Comparison of ENCODE assay signal across 16 cellular contexts in the genomic region with DNA sequence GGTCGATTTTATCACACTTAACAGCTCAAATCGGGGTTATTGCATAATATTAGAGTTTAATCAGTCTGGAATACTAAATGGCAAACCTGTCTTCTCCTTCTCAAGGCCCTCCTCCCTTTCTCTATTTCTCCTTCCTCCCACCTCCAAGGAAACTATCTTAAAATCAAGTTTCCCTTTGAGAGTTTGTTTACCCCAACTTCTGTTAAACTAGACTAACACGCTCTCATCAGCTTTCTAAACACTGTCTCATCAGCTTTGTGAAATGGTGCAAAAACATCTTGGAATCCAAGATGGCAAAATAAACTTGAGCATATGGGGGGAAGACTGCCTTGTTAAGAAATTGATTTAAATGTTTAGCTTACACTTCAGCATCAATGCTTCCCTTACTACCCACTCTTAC. TPM values are rescaled to one million over a fixed set of nuclear protein-coding genes. Genes with fewer than 3 reads are reported as not detected.
DNase-seq lines count a peak whose midpoint lies in the region; ATAC-seq, FAIRE-seq and TF ChIP-seq lines count a peak whose summit lies in the region.
"Had no signal": no experiment of that assay in that cellular context is flagged by ENCODE, and none has a peak within 500 bp of the region (broad histone marks: within the 10 kb centered on the region; RNA-seq: fewer than 3 reads in every experiment).

No MANE protein-coding gene starts in this region.

- no peak overlapping the region for H3K9ac ChIP-seq in mammary epithelial cell (ENCODE audit: insufficient read depth, low read length)
- no peak overlapping the region for H3K9ac ChIP-seq in H1 (replicated peaks in 1 of 4; ENCODE audit: extremely low read depth in 1 of 4, low read depth in 3 of 4, low read length in 3 of 4)
- H3K9ac ChIP-seq in neural progenitor cell = no peak overlapping the region

- CTCF ChIA-PET in mammary epithelial cell (lab: Charles Lee; ENCODE audit: low non-redundant PET) (no interaction called here), H1 (lab: Charles Lee; ENCODE audit: partially characterized antibody) (interaction anchor here (0.6 to 3.2 kb wide), 7 partner anchors 9 to 564 kb away, joined by 3 to 25 read pairs (median 4); no protein-coding TSS in a partner anchor)

- H4K91ac ChIP-seq in H1 (replicated peaks; ENCODE audit: insufficient read length, low read length) = no peak overlapping the region

- H3K4me2 ChIP-seq in mammary epithelial cell (ENCODE audit: insufficient read depth, low read depth, low read length) (no peak overlapping the region), H1 (ENCODE audit: insufficient read depth in 1 of 2, low read depth in 2 of 2, low read length in 2 of 2) (peak overlapping the region; percentile 94 to 100), neural progenitor cell (peak overlapping the region; percentile 99)

- H3K4me3 ChIP-seq in mammary epithelial cell (replicated peaks in 1 of 3; ENCODE audit: insufficient read depth in 1 of 3, low read depth in 2 of 3, low read length in 3 of 3) (no peak overlapping the region), H1 (ENCODE audit: extremely low read depth in 1 of 4, insufficient read depth in 2 of 4, low read depth in 3 of 4, low read length in 4 of 4) (peak overlapping the region in 1 of 4 experiments; percentile 73; a peak in 1 of 8 replicates), neural progenitor cell (peak overlapping the region; percentile 23)

- in situ Hi-C loops in T47D (cut with HindIII; ENCODE audit: low pct_unique_long_range_greater_than_20kb, low sequenced_read_pairs) = no loop called here
- in situ Hi-C loops in mammary epithelial cell (cut with MboI; ENCODE audit: low sequenced_read_pairs in 2 of 2) = loop anchor here in 1 of 2 donors (25.0 kb wide), 1 partner anchor 541 kb away; no protein-coding TSS in a partner anchor

- H3K79me2 ChIP-seq in mammary epithelial cell (ENCODE audit: insufficient read depth, low read length) (no peaks in the 10 kb centered on the region), H1 (ENCODE audit: control insufficient read depth in 1 of 2, insufficient read depth in 2 of 2, low read length in 2 of 2) (peaks cover 0 to 55% of the 10 kb centered on the region in 2 experiments; a peak in 3 of 4 replicates), neural progenitor cell (ENCODE audit: low read depth) (peaks cover 99% of the 10 kb centered on the region)

- peak overlapping the region; percentile 84 for H3K27ac Mint-ChIP-seq in neural progenitor cell
- H3K27ac Mint-ChIP-seq in T-helper 17 cell = no peak overlapping the region

- H2AK5ac ChIP-seq in H1 (ENCODE audit: low read depth, low read length) = no peak overlapping the region

- H3K4me1 Mint-ChIP-seq in neural progenitor cell (peaks cover 90% of the 10 kb centered on the region), T-helper 17 cell (no peaks in the 10 kb centered on the region)

- no peak overlapping the region for H4K5ac ChIP-seq in H1 (ENCODE audit: insufficient read length, low read depth, low read length)

- no peaks in the 10 kb centered on the region for H4K20me1 ChIP-seq in mammary epithelial cell (ENCODE audit: insufficient read depth, low read length)
- H4K20me1 ChIP-seq in H1 (replicated peaks in 1 of 2; ENCODE audit: control insufficient read depth in 1 of 2, insufficient read depth in 2 of 2, low read length in 2 of 2) = no peaks in the 10 kb centered on the region
- peaks cover 65% of the 10 kb centered on the region for H4K20me1 ChIP-seq in neural progenitor cell (ENCODE audit: low read depth)

- no peak overlapping the region for H2BK15ac ChIP-seq in H1 (ENCODE audit: low read length)

- no peak overlapping the region for H2BK5ac ChIP-seq in H1 (ENCODE audit: low read depth, low read length)

- H2AFZ ChIP-seq in mammary epithelial cell (ENCODE audit: low read depth, low read length) = no peak overlapping the region
- H2AFZ ChIP-seq in H1 (ENCODE audit: low read length) = no peak overlapping the region
- H2AFZ ChIP-seq in neural progenitor cell (replicated peaks) = no peak overlapping the region

- no TSS peak for BruUV-seq in mammary epithelial cell (replicated peaks; lab: Mats Ljungman, UMichigan)

- H3F3A ChIP-seq in neural progenitor cell (ENCODE audit: low read depth) = peaks cover 100% of the 10 kb centered on the region

- peaks cover 3% of the 10 kb centered on the region for H3K79me1 ChIP-seq in H1 (ENCODE audit: low read depth, low read length)

- dilution Hi-C loops in mammary epithelial cell (cut with HindIII; ENCODE audit: low sequenced_read_pairs) = no loop called here

- H3K4me3 Mint-ChIP-seq in neural progenitor cell (peak overlapping the region; percentile 80), T-helper 17 cell (no peak overlapping the region)

- ATAC-seq in HG03571 (IDR thresholded peaks at IDR 0.05; ENCODE audit: unreplicated experiment) (no peak), GM18517 (IDR thresholded peaks at IDR 0.05; ENCODE audit: unreplicated experiment) (no peak), T-helper 17 cell (no peak)
- ATAC-seq: HCT116, Panc1, Right ventricle myocardium inferior had no signal

- intact Hi-C loops in mammary epithelial cell (cut with micrococcal nuclease) = no loop called here

- TF ChIP-seq POLR2A in H1 (IDR thresholded peaks at IDR 0.05; ENCODE audit: control extremely low read depth in 1 of 2, low read depth in 2 of 2, low read length in 2 of 2) = no peak

- FAIRE-seq in H1 (lab: Jason Lieb, UNC) = peak; percentile 24
- FAIRE-seq: A204.1 had no signal

- no peaks in the 10 kb centered on the region for H3K9me3 Mint-ChIP-seq in neural progenitor cell

- H3K23ac ChIP-seq in H1 (ENCODE audit: insufficient read length) = no peak overlapping the region

- no peak overlapping the region for H3K4ac ChIP-seq in H1 (replicated peaks; ENCODE audit: insufficient read length, low read depth, low read length)

- TF ChIP-seq CTCF in mammary epithelial cell (conservative IDR thresholded peaks at IDR 0.05 in 1 of 2, IDR thresholded peaks at IDR 0.05 in 1 of 2; ENCODE audit: extremely low read depth in 1 of 2, insufficient read depth in 1 of 2, low read depth in 1 of 2, low read length in 2 of 2) = no peak
- no peak for TF ChIP-seq CTCF in H1 (IDR thresholded peaks at IDR 0.05; ENCODE audit: control extremely low read depth in 1 of 3, insufficient read depth in 1 of 3, low read depth in 1 of 3, low read length in 3 of 3)
- TF ChIP-seq CTCF in neural progenitor cell (IDR thresholded peaks at IDR 0.05) = no peak

- no peak overlapping the region for H4K8ac ChIP-seq in H1 (ENCODE audit: extremely low read depth, insufficient read depth, low read length)

- no peak for TF ChIP-seq RAD21 in H1 (IDR thresholded peaks at IDR 0.05 in 1 of 2, conservative IDR thresholded peaks at IDR 0.05 in 1 of 2; ENCODE audit: low read depth in 2 of 2, low read length in 2 of 2)

- POLR2A ChIA-PET in H1 (lab: Charles Lee; ENCODE audit: partially characterized antibody) = interaction anchor here (1.4 to 2.9 kb wide), 4 partner anchors 8 to 17 kb away, joined by 3 to 19 read pairs (median 5); no protein-coding TSS in a partner anchor

- H3K27me3 ChIP-seq in mammary epithelial cell (ENCODE audit: insufficient read depth, low read length) (peaks cover 88% of the 10 kb centered on the region), H1 (replicated peaks in 1 of 4; ENCODE audit: control insufficient read depth in 3 of 4, extremely low read depth in 1 of 4, insufficient read depth in 3 of 4, low read length in 3 of 4) (peaks cover 6 to 21% (median 15%) of the 10 kb centered on the region in 4 experiments; a peak in 6 of 7 replicates), neural progenitor cell (no peaks in the 10 kb centered on the region)

- no peak overlapping the region for H3K14ac ChIP-seq in H1 (ENCODE audit: insufficient read length)

- H3K4me1 ChIP-seq in mammary epithelial cell (ENCODE audit: insufficient read depth, low read length) = no peaks in the 10 kb centered on the region
- peaks cover 15 to 43% (median 26%) of the 10 kb centered on the region in 4 experiments for H3K4me1 ChIP-seq in H1 (replicated peaks in 1 of 4; ENCODE audit: control insufficient read depth in 3 of 4, insufficient read depth in 4 of 4, low read length in 3 of 4)
- peaks cover 93% of the 10 kb centered on the region for H3K4me1 ChIP-seq in neural progenitor cell

- H3K27me3 Mint-ChIP-seq in neural progenitor cell (ENCODE audit: insufficient read depth, low read depth) (peaks cover 2% of the 10 kb centered on the region), T-helper 17 cell (peaks cover 80% of the 10 kb centered on the region)

- TF ChIP-seq EP300 in H1 (IDR thresholded peaks at IDR 0.05; ENCODE audit: borderline replicate concordance in 1 of 2, low read depth in 2 of 2, low read length in 2 of 2) = no peak

- H3K56ac ChIP-seq in H1 (replicated peaks; ENCODE audit: insufficient read length, low read depth, low read length) = no peak overlapping the region

- H2BK120ac ChIP-seq in H1 (replicated peaks; ENCODE audit: low read depth, low read length) = no peak overlapping the region

- H3K27ac ChIP-seq in mammary epithelial cell (ENCODE audit: insufficient read depth, low read depth, low read length) = no peak overlapping the region
- no peak overlapping the region for H3K27ac ChIP-seq in H1 (ENCODE audit: low read depth, low read length)
- H3K27ac ChIP-seq in neural progenitor cell = peak overlapping the region; percentile 87
- H3K27ac ChIP-seq: C4-2B had no signal

- 0 out of 2 replicates have a peak overlapping the region, but pooled peaks have one; percentile 0 for H3K18ac ChIP-seq in H1 (ENCODE audit: extremely low read depth, low read length)

- 0 out of 2 replicates have a peak overlapping the region, but pooled peaks have one; percentile 4 for H2BK12ac ChIP-seq in H1 (ENCODE audit: low read depth, low read length)

- 0 out of 2 replicates have a peak overlapping the region, but pooled peaks have one; percentile 2 for H2BK20ac ChIP-seq in H1 (ENCODE audit: low read length)

- H3K36me3 Mint-ChIP-seq in neural progenitor cell (peaks cover 14% of the 10 kb centered on the region), T-helper 17 cell (ENCODE audit: low read depth) (peaks cover 3% of the 10 kb centered on the region)

- peaks cover 9% of the 10 kb centered on the region; the same call in 1 of the 2 replicates for H3K23me2 ChIP-seq in H1 (ENCODE audit: low read depth, low read length)

- WGBS in mammary epithelial cell (ENCODE audit: low coverage, missing lambda C conversion rate) = 14% methylated on average over 3 of the region's 3 CpGs
- 73% methylated on average over 3 of the region's 3 CpGs; no CpG with 5 or more reads in 1 of the 2 experiments for WGBS in H1 (ENCODE audit: extremely low coverage in 1 of 2, insufficient coverage in 1 of 2, insufficient read length in 1 of 2, insufficient replicate concordance in 2 of 2, low coverage in 1 of 2, low lambda C conversion rate in 2 of 2, missing lambda C conversion rate in 1 of 2), 2 experiments

- DNase-seq in T47D (ENCODE audit: low read depth in 1 of 2, low spot score in 1 of 2) (peak; percentile 81 to 84), mammary epithelial cell (no peak), H1 (ENCODE audit: low read depth in 1 of 2, low spot score in 2 of 2) (no peak), neural progenitor cell (ENCODE audit: low spot score) (no peak), Kasumi-1 (lab: John Stamatoyannopoulos, UW) (no peak), T-helper 17 cell (no peak)
- DNase-seq: EL, NCI-H1048 had no signal

- H3K9me3 ChIP-seq in mammary epithelial cell (replicated peaks; ENCODE audit: insufficient read depth, low read length) = no peaks in the 10 kb centered on the region
- no peaks in the 10 kb centered on the region for H3K9me3 ChIP-seq in H1 (ENCODE audit: insufficient read depth in 2 of 2, low read depth in 1 of 2, low read length in 1 of 2)
- H3K9me3 ChIP-seq in neural progenitor cell (ENCODE audit: low read depth) = no peaks in the 10 kb centered on the region
- H3K9me3 ChIP-seq in T-helper 17 cell (ENCODE audit: control insufficient read depth, low read length, poor library complexity, severe bottlenecking) = no peaks in the 10 kb centered on the region

- H3K36me3 ChIP-seq in mammary epithelial cell (ENCODE audit: insufficient read depth, low read length) = no peaks in the 10 kb centered on the region
- peaks cover 0 to 32% (median 2%) of the 10 kb centered on the region in 4 experiments; a peak in 3 of 8 replicates for H3K36me3 ChIP-seq in H1 (ENCODE audit: control insufficient read depth in 2 of 4, insufficient read depth in 4 of 4, low read length in 3 of 4)
- H3K36me3 ChIP-seq in neural progenitor cell = peaks cover 16% of the 10 kb centered on the region

RNA-seq across cellular contexts. Expression of a gene that starts 9.6 kb away (rescaled TPM):
- total RNA-seq in mammary epithelial cell = not detected
- not detected for polyA plus RNA-seq in mammary epithelial cell
- polyA minus RNA-seq in mammary epithelial cell = not detected
- total RNA-seq in H1 (2021; fragmentation: NEBNext Ultra II Directional; extraction: Animal tissue kit (Norgen Biotek cat#: 25700)) = 247 and 260 TPM in 2 replicates
- 149 and 170 TPM in 2 replicates for polyA plus RNA-seq in H1 (2011; rRNA removed)
- polyA plus RNA-seq in H1 (2011; cell fraction: cytosol; rRNA removed) = 181 TPM
- polyA plus RNA-seq in H1 (2011; cell fraction: nucleus; rRNA removed) = 120 TPM
- 130 to 186 TPM (median 157 TPM) in 4 replicates for polyA plus RNA-seq in H1 (2012, experiment 1 of 2)
- 64.0 TPM for polyA plus RNA-seq in H1 (2012, experiment 2 of 2)
- polyA plus RNA-seq in H1 (2013, experiment 1 of 2) = 171 TPM
- polyA plus RNA-seq in H1 (2013, experiment 2 of 2) = 169 TPM
- 34.6 and 35.5 TPM in 2 replicates for polyA minus RNA-seq in H1 (2011; rRNA and poly(A)+ RNA removed)
- polyA minus RNA-seq in H1 (2011; cell fraction: cytosol; rRNA and poly(A)+ RNA removed) = 101 TPM
- polyA minus RNA-seq in H1 (2011; cell fraction: nucleus; rRNA and poly(A)+ RNA removed) = 83.5 TPM
- 584 and 605 TPM in 2 replicates for total RNA-seq in neural progenitor cell (ENCODE audit: low replicate concordance)
- total RNA-seq in T-helper 17 cell = not detected
- polyA plus RNA-seq: IgD-negative memory B cell had no signal

Comparison
In these comparisons a context has a peak if more than half of its experiments do, and no peak if none do; other contexts are left out.
1. DNase-seq: peak in T47D (2 of 2); none in mammary epithelial cell (single experiment), H1 (0 of 2), neural progenitor cell (single experiment), Kasumi-1 (0 of 2) and T-helper 17 cell (0 of 3).
2. RNA of a gene that starts 9.6 kb away (total RNA-seq): 584 to 605 TPM in neural progenitor cell and 247 to 260 TPM in H1; not detected in T-helper 17 cell and not detected in mammary epithelial cell; every median in the first group is over 100 times any median in the second.